In genomic region chr2:218745160-218745558, GRCh38 we compare ENCODE assay signal across 14 cellular contexts. TPM values are rescaled to one million over a fixed set of nuclear protein-coding genes. Genes with fewer than 3 reads are reported as not detected.
DNase-seq lines count a peak whose midpoint lies in the region; ATAC-seq and TF ChIP-seq lines count a peak whose summit lies in the region.
"Had no signal": no experiment of that assay in that cellular context is flagged by ENCODE, and none has a peak within 500 bp of the region (broad histone marks: within the 10 kb centered on the region; RNA-seq: fewer than 3 reads in every experiment).

No MANE protein-coding gene starts in this region.

- H3K36me3 ChIP-seq in stomach: peaks cover 51 to 96% (median 87%) of the 10 kb centered on the region in 4 donors

- intact Hi-C loops in activated CD8-positive, alpha-beta T cell treated with anti-CD3 and anti-CD28 coated beads for 36 hours (cut with micrococcal nuclease): no loop called here
- intact Hi-C loops in left ventricle myocardium superior (cut with micrococcal nuclease): no loop called here
- intact Hi-C loops in stomach (cut with DNase I; ENCODE audit: low total_unique reads): no loop called here

- H3K27ac ChIP-seq in stomach: peak overlapping the region in 3 of 5 donors; percentile 34 to 45 (median 42)
- H3K27ac ChIP-seq: vagina had no signal

- no peaks in the 10 kb centered on the region for H3K27me3 Mint-ChIP-seq in activated CD8-positive, alpha-beta T cell treated with anti-CD3 and anti-CD28 coated beads for 36 hours
- H3K27me3 Mint-ChIP-seq in activated CD8-positive, alpha-beta T cell treated with anti-CD3 and anti-CD28 coated beads, Interleukin-2, amount 10 ng/mL, durations not matched to agents 7 days and 5 days (ENCODE audit: low read depth): no peaks in the 10 kb centered on the region
- H3K27me3 Mint-ChIP-seq in WTC11 (ENCODE audit: low read depth): no peaks in the 10 kb centered on the region
- H3K27me3 Mint-ChIP-seq: activated B cell treated with CpG ODN at 0.5 μM for 24 hours had no signal

- H3K9me3 ChIP-seq in stomach: no peaks in the 10 kb centered on the region
- H3K9me3 ChIP-seq: A549, adrenal gland, vagina had no signal

- H3K9me3 Mint-ChIP-seq in activated CD8-positive, alpha-beta T cell treated with anti-CD3 and anti-CD28 coated beads for 36 hours: no peaks in the 10 kb centered on the region
- H3K9me3 Mint-ChIP-seq in activated CD8-positive, alpha-beta T cell treated with anti-CD3 and anti-CD28 coated beads, Interleukin-2, amount 10 ng/mL, durations not matched to agents 7 days and 5 days (ENCODE audit: insufficient read depth): no peaks in the 10 kb centered on the region
- H3K9me3 Mint-ChIP-seq in WTC11: no peaks in the 10 kb centered on the region
- H3K9me3 Mint-ChIP-seq: activated B cell treated with CpG ODN at 0.5 μM for 24 hours had no signal

- peaks cover 0 to 8% (median 0%) of the 10 kb centered on the region in 4 donors for H3K4me1 ChIP-seq in stomach
- H3K4me1 ChIP-seq: vagina had no signal

- no peak overlapping the region for H3K4me3 ChIP-seq in stomach
- H3K4me3 ChIP-seq: A549, adrenal gland, vagina had no signal

- POLR2A ChIA-PET in activated CD8-positive, alpha-beta T cell treated with anti-CD3 and anti-CD28 coated beads for 36 hours (lab: Charles Lee): interaction anchor here (0.6 kb wide), 1 partner anchor 120 kb away, joined by 3 read pairs; no protein-coding TSS in a partner anchor
- POLR2A ChIA-PET in activated CD8-positive, alpha-beta T cell treated with anti-CD3 and anti-CD28 coated beads, Interleukin-2, amount 10 ng/mL, durations not matched to agents 7 days and 5 days (lab: Charles Lee): no interaction called here
- POLR2A ChIA-PET in WTC11 (lab: Charles Lee): no interaction called here

- H3K4me1 Mint-ChIP-seq in activated CD8-positive, alpha-beta T cell treated with anti-CD3 and anti-CD28 coated beads for 36 hours (ENCODE audit: low read depth): peaks cover 19% of the 10 kb centered on the region
- H3K4me1 Mint-ChIP-seq in activated CD8-positive, alpha-beta T cell treated with anti-CD3 and anti-CD28 coated beads, Interleukin-2, amount 10 ng/mL, durations not matched to agents 7 days and 5 days (ENCODE audit: low read depth): no peaks in the 10 kb centered on the region
- no peaks in the 10 kb centered on the region for H3K4me1 Mint-ChIP-seq in WTC11
- H3K4me1 Mint-ChIP-seq: activated B cell treated with CpG ODN at 0.5 μM for 24 hours had no signal

- no peak for DNase-seq in activated CD8-positive, alpha-beta T cell treated with anti-CD3 and anti-CD28 coated beads for 36 hours
- no peak for DNase-seq in activated CD8-positive, alpha-beta T cell treated with anti-CD3 and anti-CD28 coated beads, Interleukin-2, amount 10 ng/mL, durations not matched to agents 7 days and 5 days
- DNase-seq in WTC11 (ENCODE audit: low spot score): no peak
- DNase-seq in left ventricle myocardium superior: no peak
- DNase-seq in stomach: no peak
- no peak for DNase-seq in GOT3 (lab: John Stamatoyannopoulos, UW)
- no peak for DNase-seq in stimulated activated CD8-positive, alpha-beta memory T cell treated with anti-CD3 and anti-CD28 coated beads, Interleukin-4, amount 100 ng/mL, for 48 hours
- DNase-seq in NCI-H2107 (lab: John Stamatoyannopoulos, UW): no peak
- DNase-seq: activated B cell treated with CpG ODN at 0.5 μM for 24 hours, mesenchymal stem cell, NCI-H69 had no signal

- CTCF ChIA-PET in activated CD8-positive, alpha-beta T cell treated with anti-CD3 and anti-CD28 coated beads for 36 hours (lab: Charles Lee): interaction anchor here (1.2 kb wide), 2 partner anchors 13 to 102 kb away, joined by 3 to 4 read pairs; no protein-coding TSS in a partner anchor
- CTCF ChIA-PET in activated CD8-positive, alpha-beta T cell treated with anti-CD3 and anti-CD28 coated beads, Interleukin-2, amount 10 ng/mL, durations not matched to agents 7 days and 5 days (lab: Charles Lee): interaction anchor here (1.0 to 2.5 kb wide), 2 partner anchors 102 to 285 kb away, joined by 3 to 8 read pairs; no protein-coding TSS in a partner anchor
- CTCF ChIA-PET in WTC11 (lab: Charles Lee): interaction anchor here (1.2 to 2.0 kb wide), 3 partner anchors 35 to 102 kb away, joined by 3 to 5 read pairs (median 3); no protein-coding TSS in a partner anchor

- WGBS in stomach, 5 donors: 62 to 81% (median 77%) methylated on average over 5 of the region's 5 CpGs

- TF ChIP-seq CTCF in activated CD8-positive, alpha-beta T cell treated with anti-CD3 and anti-CD28 coated beads for 36 hours (IDR thresholded peaks at IDR 0.05): no peak
- TF ChIP-seq CTCF in WTC11 (IDR thresholded peaks at IDR 0.05) (no peak), stomach (IDR thresholded peaks at IDR 0.05) (no peak)

- no peak for TF ChIP-seq EP300 in stomach (IDR thresholded peaks at IDR 0.05)

- no peaks in the 10 kb centered on the region for H3K27me3 ChIP-seq in stomach
- H3K27me3 ChIP-seq: adrenal gland, vagina had no signal

- peak overlapping the region; percentile 44 for H3K27ac Mint-ChIP-seq in activated CD8-positive, alpha-beta T cell treated with anti-CD3 and anti-CD28 coated beads for 36 hours
- H3K27ac Mint-ChIP-seq in activated CD8-positive, alpha-beta T cell treated with anti-CD3 and anti-CD28 coated beads, Interleukin-2, amount 10 ng/mL, durations not matched to agents 7 days and 5 days: no peak overlapping the region
- H3K27ac Mint-ChIP-seq in WTC11: no peak overlapping the region
- H3K27ac Mint-ChIP-seq: activated B cell treated with CpG ODN at 0.5 μM for 24 hours had no signal

- TF ChIP-seq POLR2A in stomach (IDR thresholded peaks at IDR 0.05): no peak

- peaks cover 59% of the 10 kb centered on the region for H3K36me3 Mint-ChIP-seq in activated CD8-positive, alpha-beta T cell treated with anti-CD3 and anti-CD28 coated beads for 36 hours (ENCODE audit: low read depth)
- peaks cover 29% of the 10 kb centered on the region for H3K36me3 Mint-ChIP-seq in activated CD8-positive, alpha-beta T cell treated with anti-CD3 and anti-CD28 coated beads, Interleukin-2, amount 10 ng/mL, durations not matched to agents 7 days and 5 days (ENCODE audit: low read depth)
- H3K36me3 Mint-ChIP-seq in WTC11: peaks cover 69% of the 10 kb centered on the region

- no peak overlapping the region for H3K4me3 Mint-ChIP-seq in activated CD8-positive, alpha-beta T cell treated with anti-CD3 and anti-CD28 coated beads for 36 hours
- H3K4me3 Mint-ChIP-seq in activated CD8-positive, alpha-beta T cell treated with anti-CD3 and anti-CD28 coated beads, Interleukin-2, amount 10 ng/mL, durations not matched to agents 7 days and 5 days: no peak overlapping the region
- no peak overlapping the region for H3K4me3 Mint-ChIP-seq in WTC11
- H3K4me3 Mint-ChIP-seq: activated B cell treated with CpG ODN at 0.5 μM for 24 hours had no signal

- no peak for ATAC-seq in activated CD8-positive, alpha-beta T cell treated with anti-CD3 and anti-CD28 coated beads for 36 hours
- no peak for ATAC-seq in activated CD8-positive, alpha-beta T cell treated with anti-CD3 and anti-CD28 coated beads, Interleukin-2, amount 10 ng/mL, durations not matched to agents 7 days and 5 days
- ATAC-seq in WTC11 (no peak), left ventricle myocardium superior (peak; percentile 54)

TF ChIP-seq in WTC11, 78 proteins besides CTCF, POLR2A, EP300 and RAD21 (continues in another document):
- TF ChIP-seq CREM (CRISPR knock-in tag; IDR thresholded peaks at IDR 0.05): no peak
- TF ChIP-seq RORB (CRISPR knock-in tag; IDR thresholded peaks at IDR 0.05): no peak
- TF ChIP-seq ESRRA (CRISPR knock-in tag; IDR thresholded peaks at IDR 0.05; ENCODE audit: borderline replicate concordance): no peak
- TF ChIP-seq, protein P1, sequence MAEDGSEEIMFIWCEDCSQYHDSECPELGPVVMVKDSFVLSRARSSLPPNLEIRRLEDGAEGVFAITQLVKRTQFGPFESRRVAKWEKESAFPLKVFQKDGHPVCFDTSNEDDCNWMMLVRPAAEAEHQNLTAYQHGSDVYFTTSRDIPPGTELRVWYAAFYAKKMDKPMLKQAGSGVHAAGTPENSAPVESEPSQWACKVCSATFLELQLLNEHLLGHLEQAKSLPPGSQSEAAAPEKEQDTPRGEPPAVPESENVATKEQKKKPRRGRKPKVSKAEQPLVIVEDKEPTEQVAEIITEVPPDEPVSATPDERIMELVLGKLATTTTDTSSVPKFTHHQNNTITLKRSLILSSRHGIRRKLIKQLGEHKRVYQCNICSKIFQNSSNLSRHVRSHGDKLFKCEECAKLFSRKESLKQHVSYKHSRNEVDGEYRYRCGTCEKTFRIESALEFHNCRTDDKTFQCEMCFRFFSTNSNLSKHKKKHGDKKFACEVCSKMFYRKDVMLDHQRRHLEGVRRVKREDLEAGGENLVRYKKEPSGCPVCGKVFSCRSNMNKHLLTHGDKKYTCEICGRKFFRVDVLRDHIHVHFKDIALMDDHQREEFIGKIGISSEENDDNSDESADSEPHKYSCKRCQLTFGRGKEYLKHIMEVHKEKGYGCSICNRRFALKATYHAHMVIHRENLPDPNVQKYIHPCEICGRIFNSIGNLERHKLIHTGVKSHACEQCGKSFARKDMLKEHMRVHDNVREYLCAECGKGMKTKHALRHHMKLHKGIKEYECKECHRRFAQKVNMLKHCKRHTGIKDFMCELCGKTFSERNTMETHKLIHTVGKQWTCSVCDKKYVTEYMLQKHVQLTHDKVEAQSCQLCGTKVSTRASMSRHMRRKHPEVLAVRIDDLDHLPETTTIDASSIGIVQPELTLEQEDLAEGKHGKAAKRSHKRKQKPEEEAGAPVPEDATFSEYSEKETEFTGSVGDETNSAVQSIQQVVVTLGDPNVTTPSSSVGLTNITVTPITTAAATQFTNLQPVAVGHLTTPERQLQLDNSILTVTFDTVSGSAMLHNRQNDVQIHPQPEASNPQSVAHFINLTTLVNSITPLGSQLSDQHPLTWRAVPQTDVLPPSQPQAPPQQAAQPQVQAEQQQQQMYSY (CRISPR knock-in tag; IDR thresholded peaks at IDR 0.05): no peak
- TF ChIP-seq GABPB1 (CRISPR knock-in tag; IDR thresholded peaks at IDR 0.05): peak; percentile 94
- no peak for TF ChIP-seq NR3C1 (CRISPR knock-in tag; conservative IDR thresholded peaks at IDR 0.05; ENCODE audit: low read depth)

RNA-seq across cellular contexts. Expression of gene TTLL4, which starts 34.5 kb away (rescaled TPM):
- 10 to 100 TPM; 32.2 to 36.6 TPM for total RNA-seq in activated CD8-positive, alpha-beta T cell treated with anti-CD3 and anti-CD28 coated beads for 36 hours
- total RNA-seq in activated CD8-positive, alpha-beta T cell treated with anti-CD3 and anti-CD28 coated beads, Interleukin-2, amount 10 ng/mL, durations not matched to agents 7 days and 5 days: 10 to 100 TPM; 25.8 to 27.7 TPM
- 73.7 to 87.4 TPM (median 77.1 TPM) in 3 replicates for total RNA-seq in WTC11 (2021)
- 4.6 TPM for total RNA-seq in left ventricle myocardium superior
- 100 to 1,000 TPM in 2 of 5 donors, 10 to 100 TPM in 2, 1 to 10 TPM in 1; 8.8 to 139 (median 32.9) TPM for total RNA-seq in stomach
- polyA plus RNA-seq in stomach: 10 to 100 TPM in 2 of 3 donors, 1 to 10 TPM in 1; 9.2 to 11.6 (median 10.1) TPM

RNA-seq across cellular contexts. Expression of gene CYP27A1, which starts 36.8 kb away (rescaled TPM):
- under 1 TPM; 0.14 to 0.18 TPM for total RNA-seq in activated CD8-positive, alpha-beta T cell treated with anti-CD3 and anti-CD28 coated beads for 36 hours
- total RNA-seq in activated CD8-positive, alpha-beta T cell treated with anti-CD3 and anti-CD28 coated beads, Interleukin-2, amount 10 ng/mL, durations not matched to agents 7 days and 5 days: not detected
- total RNA-seq in WTC11 (2021) (5.6 to 9.3 TPM (median 8.1 TPM) in 3 replicates), left ventricle myocardium superior (7.9 TPM), stomach (100 to 1,000 TPM in 1 of 5 donors, 10 to 100 TPM in 4; 11.6 to 546 (median 15.8) TPM)
- polyA plus RNA-seq in stomach: 10 to 100 TPM in 2 of 3 donors, 1 to 10 TPM in 1; 4.4 to 10.7 (median 10.4) TPM
